ENCODE assay signal across 9 cellular contexts in the genomic region with DNA sequence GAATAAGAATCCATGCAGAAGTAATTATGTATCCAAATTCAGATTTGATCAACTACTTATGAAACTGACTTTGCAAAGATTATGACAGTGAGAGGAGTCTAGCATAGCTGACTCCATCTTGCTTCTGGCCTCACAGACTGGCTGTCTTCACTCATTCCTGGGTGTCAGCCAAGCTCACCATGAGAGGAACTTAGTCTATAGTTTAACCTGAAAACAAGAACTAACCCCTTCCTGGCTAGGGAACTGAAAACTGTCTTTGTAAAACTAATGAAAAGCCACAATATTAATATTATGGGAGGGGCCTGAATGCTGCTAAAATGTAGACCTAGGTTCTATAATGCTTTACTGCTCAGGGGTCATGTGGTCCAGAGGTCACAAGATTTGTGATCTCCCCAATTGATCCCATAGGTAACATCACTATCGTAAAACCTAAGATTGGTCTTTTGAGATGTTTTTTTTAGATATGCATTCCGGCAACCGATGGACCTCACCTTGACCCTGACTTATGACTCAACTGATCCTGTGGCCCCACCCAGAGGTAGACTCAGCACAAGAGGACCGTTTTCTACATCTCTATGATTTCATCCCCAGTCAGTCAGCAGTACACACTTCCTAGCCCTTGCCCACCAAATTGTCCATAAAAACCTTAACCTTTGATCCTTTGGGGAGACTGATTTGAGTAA. TPM values are rescaled to one million over a fixed set of nuclear protein-coding genes. Genes with fewer than 3 reads are reported as not detected.
DNase-seq lines count a peak whose midpoint lies in the region; ATAC-seq and TF ChIP-seq lines count a peak whose summit lies in the region.
"Had no signal": no experiment of that assay in that cellular context is flagged by ENCODE, and none has a peak within 500 bp of the region (broad histone marks: within the 10 kb centered on the region; RNA-seq: fewer than 3 reads in every experiment).

No MANE protein-coding gene starts in this region.

- H3K27me3 ChIP-seq in gastrocnemius medialis (no peaks in the 10 kb centered on the region), stomach (no peaks in the 10 kb centered on the region)

- H3K9me3 ChIP-seq in gastrocnemius medialis (no peaks in the 10 kb centered on the region), stomach (no peaks in the 10 kb centered on the region)

- H3K4me3 ChIP-seq in GM12864 (ENCODE audit: low read depth, low read length), result no peak overlapping the region
- no peak overlapping the region for H3K4me3 ChIP-seq in cardiac fibroblast (replicated peaks in 1 of 2; ENCODE audit: low read depth in 2 of 2, low read length in 2 of 2)
- no peak overlapping the region for H3K4me3 ChIP-seq in gastrocnemius medialis
- H3K4me3 ChIP-seq in stomach, result no peak overlapping the region

- WGBS in stomach, 5 donors, result 77 to 91% (median 89%) methylated on average over 4 of the region's 4 CpGs

- intact Hi-C loops in gastrocnemius medialis (cut with DNase I; ENCODE audit: low total_unique reads), result no loop called here
- intact Hi-C loops in stomach (cut with DNase I; ENCODE audit: low total_unique reads), result no loop called here

- peaks cover 0 to 4% of the 10 kb centered on the region in 2 donors for H3K4me1 ChIP-seq in gastrocnemius medialis
- peaks cover 0 to 15% (median 8%) of the 10 kb centered on the region in 4 donors for H3K4me1 ChIP-seq in stomach

- H3K27ac ChIP-seq in gastrocnemius medialis (no peak overlapping the region), stomach (peak overlapping the region in 1 of 5 donors; percentile 29)

- in situ Hi-C loops in gastrocnemius medialis (cut with MboI; ENCODE audit: low sequenced_read_pairs in 4 of 4), result no loop called here

- DNase-seq in GM12864 (ENCODE audit: low read depth), result peak; percentile 43
- peak; percentile 8 to 20 for DNase-seq in cardiac fibroblast (ENCODE audit: low read depth in 2 of 2)
- no peak for DNase-seq in gastrocnemius medialis
- no peak for DNase-seq in NCI-H2029 treated with DMSO at 0.1 percent for 48 hours (lab: John Stamatoyannopoulos, UW)
- no peak for DNase-seq in stomach
- DNase-seq: caudate nucleus had no signal

- peak; percentile 50 for ATAC-seq in GM19468 (IDR thresholded peaks at IDR 0.05; ENCODE audit: extremely low read depth, unreplicated experiment)
- ATAC-seq in HG03159 (IDR thresholded peaks at IDR 0.05; ENCODE audit: unreplicated experiment), result peak; percentile 92
- no peak for ATAC-seq in gastrocnemius medialis
- ATAC-seq in GM18873 (IDR thresholded peaks at IDR 0.05; ENCODE audit: low FRiP score, unreplicated experiment), result no peak

- no peak for TF ChIP-seq EP300 in stomach (IDR thresholded peaks at IDR 0.05)

- H3K36me3 ChIP-seq in gastrocnemius medialis (no peaks in the 10 kb centered on the region), stomach (no peaks in the 10 kb centered on the region)

- no peak for TF ChIP-seq POLR2A in gastrocnemius medialis (IDR thresholded peaks at IDR 0.05)
- TF ChIP-seq POLR2A in stomach (IDR thresholded peaks at IDR 0.05), result no peak

- TF ChIP-seq CTCF in GM12864 (IDR thresholded peaks at IDR 0.05; ENCODE audit: low read depth, low read length, missing control alignments) (peak; percentile 15), cardiac fibroblast (IDR thresholded peaks at IDR 0.05; ENCODE audit: low read depth, low read length) (no peak), gastrocnemius medialis (IDR thresholded peaks at IDR 0.05 in 4 of 5, conservative IDR thresholded peaks at IDR 0.05 in 1 of 5) (no peak), stomach (IDR thresholded peaks at IDR 0.05) (no peak)

RNA-seq across cellular contexts. Expression of gene ATP1B1, which starts 55.2 kb away (rescaled TPM):
- total RNA-seq in gastrocnemius medialis (100 to 1,000 TPM; 111 to 377 (median 324) TPM), stomach (100 to 1,000 TPM; 106 to 507 (median 272) TPM)
- 100 to 1,000 TPM in 2 of 3 donors, 10 to 100 TPM in 1; 59.9 to 176 (median 109) TPM for polyA plus RNA-seq in stomach

Comparison
In these comparisons a context has a peak if more than half of its experiments do, and no peak if none do; other contexts are left out.
1. DNase-seq: peak in GM12864 (single experiment) and cardiac fibroblast (2 of 2); none in gastrocnemius medialis (0 of 2), NCI-H2029 treated with DMSO at 0.1 percent for 48 hours (single experiment) and stomach (single experiment).
2. ATAC-seq: peak in GM19468 (single experiment) and HG03159 (single experiment); none in gastrocnemius medialis (0 of 2) and GM18873 (single experiment).